In genomic region chr6:52576392-52577021, GRCh38 we compare ENCODE assay signal across 8 cellular contexts. TPM values are rescaled to one million over a fixed set of nuclear protein-coding genes. Genes with fewer than 3 reads are reported as not detected.
DNase-seq lines count a peak whose midpoint lies in the region; ATAC-seq and TF ChIP-seq lines count a peak whose summit lies in the region.

No MANE protein-coding gene starts in this region.

- H3K27ac Mint-ChIP-seq in naive thymus-derived CD4-positive, alpha-beta T cell: peak overlapping the region; percentile 56 to 93 (median 81)

- peak overlapping the region; percentile 86 to 98 (median 96) for H3K4me2 ChIP-seq in BLaER1 treated with 17β-estradiol and CSF1 and Interleukin-3, amounts not matched to agents 10 nM and 100 nM

- POLR2A ChIA-PET in naive thymus-derived CD4-positive, alpha-beta T cell (lab: Charles Lee): interaction anchor here (0.9 to 1.4 kb wide), 2 partner anchors 161 to 187 kb away, joined by 4 to 6 read pairs; no protein-coding TSS in a partner anchor

- peaks cover 60 to 78% (median 62%) of the 10 kb centered on the region in 10 experiments for H3K4me1 ChIP-seq in BLaER1 treated with 17β-estradiol and CSF1 and Interleukin-3, amounts not matched to agents 10 nM and 100 nM
- H3K4me1 ChIP-seq in esophagus muscularis mucosa: peaks cover 51 to 66% (median 61%) of the 10 kb centered on the region in 4 donors
- H3K4me1 ChIP-seq in naive thymus-derived CD4-positive, alpha-beta T cell (ENCODE audit: control insufficient read depth in 2 of 2, insufficient read depth in 2 of 2, low read length in 2 of 2): peaks cover 27 to 34% of the 10 kb centered on the region in 2 donors
- H3K4me1 ChIP-seq in stomach smooth muscle (ENCODE audit: control insufficient read depth, insufficient read depth, low read length): peaks cover 46% of the 10 kb centered on the region

- peaks cover 31 to 51% (median 46%) of the 10 kb centered on the region in 11 experiments; a peak in 21 of 22 replicates for H4K20me1 ChIP-seq in BLaER1 treated with 17β-estradiol and CSF1 and Interleukin-3, amounts not matched to agents 10 nM and 100 nM

- no peaks in the 10 kb centered on the region; a peak in 1 of 22 replicates for H3K27me3 ChIP-seq in BLaER1 treated with 17β-estradiol and CSF1 and Interleukin-3, amounts not matched to agents 10 nM and 100 nM
- H3K27me3 ChIP-seq in esophagus muscularis mucosa (no peaks in the 10 kb centered on the region), stomach smooth muscle (ENCODE audit: control insufficient read depth in 1 of 2, insufficient read depth in 2 of 2, low read length in 2 of 2) (no peaks in the 10 kb centered on the region)
- no peaks in the 10 kb centered on the region for H3K27me3 ChIP-seq in naive thymus-derived CD4-positive, alpha-beta T cell (ENCODE audit: control insufficient read depth in 2 of 2, insufficient read depth in 2 of 2, low read length in 2 of 2)

- no peak for TF ChIP-seq EP300 in esophagus muscularis mucosa (IDR thresholded peaks at IDR 0.05)

- ATAC-seq in GM18907 (IDR thresholded peaks at IDR 0.05; ENCODE audit: unreplicated experiment) (peak; percentile 64), HG03139 (IDR thresholded peaks at IDR 0.05; ENCODE audit: unreplicated experiment) (peak; percentile 65)
- peak; percentile 59 for ATAC-seq in naive thymus-derived CD4-positive, alpha-beta T cell

- intact Hi-C loops in esophagus muscularis mucosa (cut with DNase I): loop anchor here (1.0 to 10.0 kb wide), 3 partner anchors 18 to 292 kb away; partner anchors contain the start of gene MCM3
- intact Hi-C loops in naive thymus-derived CD4-positive, alpha-beta T cell (cut with micrococcal nuclease): loop anchor here (1.0 to 5.0 kb wide), 16 partner anchors 76 to 1218 kb away; partner anchors contain the start of genes EFHC1 (in 2 of the 2), MCM3 (in 2 of the 2), PAQR8 (in 2 of the 2) and FBXO9 (in 1 of the 2)

- H3K9ac ChIP-seq in BLaER1 treated with 17β-estradiol and CSF1 and Interleukin-3, amounts not matched to agents 10 nM and 100 nM: peak overlapping the region; percentile 94 to 99 (median 97)
- peak overlapping the region; percentile 59 to 74 for H3K9ac ChIP-seq in stomach smooth muscle (ENCODE audit: low read length in 2 of 2)

- peak overlapping the region; percentile 47 to 99 (median 97); a peak in 21 of 22 replicates for H3K27ac ChIP-seq in BLaER1 treated with 17β-estradiol and CSF1 and Interleukin-3, amounts not matched to agents 10 nM and 100 nM
- peak overlapping the region; percentile 98 to 100 (median 99) for H3K27ac ChIP-seq in esophagus muscularis mucosa (replicated peaks in 1 of 4)
- peak overlapping the region; percentile 59 for H3K27ac ChIP-seq in naive thymus-derived CD4-positive, alpha-beta T cell (ENCODE audit: low read depth, low read length)
- peak overlapping the region; percentile 55 for H3K27ac ChIP-seq in stomach smooth muscle (ENCODE audit: low read length)

- CTCF ChIA-PET in naive thymus-derived CD4-positive, alpha-beta T cell (lab: Charles Lee): interaction anchor here (0.7 to 2.8 kb wide), 4 partner anchors 176 to 291 kb away, joined by 3 to 7 read pairs (median 4); partner anchors contain the start of gene PAQR8

- peak overlapping the region; percentile 75 to 88 (median 82) for H3K4me3 ChIP-seq in BLaER1 treated with 17β-estradiol and CSF1 and Interleukin-3, amounts not matched to agents 10 nM and 100 nM
- H3K4me3 ChIP-seq in esophagus muscularis mucosa (peak overlapping the region; percentile 88 to 92 (median 90)), stomach smooth muscle (ENCODE audit: low read length in 2 of 2) (peak overlapping the region; percentile 86 to 94)
- H3K4me3 ChIP-seq in naive thymus-derived CD4-positive, alpha-beta T cell (ENCODE audit: low read length): peak overlapping the region; percentile 76

- peaks cover 0 to 4% (median 3%) of the 10 kb centered on the region in 5 donors for H3K36me3 Mint-ChIP-seq in naive thymus-derived CD4-positive, alpha-beta T cell

- H3K4me1 Mint-ChIP-seq in naive thymus-derived CD4-positive, alpha-beta T cell: peaks cover 41 to 67% (median 56%) of the 10 kb centered on the region in 7 donors

- TF ChIP-seq POLR2A in esophagus muscularis mucosa (IDR thresholded peaks at IDR 0.05; ENCODE audit: low read depth): peak; percentile 68

- peak; percentile 47 to 54 (median 54) for TF ChIP-seq CTCF in esophagus muscularis mucosa (IDR thresholded peaks at IDR 0.05)

- peaks cover 0 to 22% (median 0%) of the 10 kb centered on the region in 11 experiments; a peak in 7 of 22 replicates for H3K36me3 ChIP-seq in BLaER1 treated with 17β-estradiol and CSF1 and Interleukin-3, amounts not matched to agents 10 nM and 100 nM
- no peaks in the 10 kb centered on the region for H3K36me3 ChIP-seq in esophagus muscularis mucosa
- peaks cover 0 to 4% (median 0%) of the 10 kb centered on the region in 3 experiments for H3K36me3 ChIP-seq in naive thymus-derived CD4-positive, alpha-beta T cell (ENCODE audit: control insufficient read depth in 2 of 3, insufficient read depth in 3 of 3, low read length in 3 of 3)
- no peaks in the 10 kb centered on the region for H3K36me3 ChIP-seq in stomach smooth muscle (ENCODE audit: control insufficient read depth in 2 of 2, insufficient read depth in 2 of 2, low read length in 2 of 2)

- peak overlapping the region; percentile 82 to 95 (median 88) for H3K4me3 Mint-ChIP-seq in naive thymus-derived CD4-positive, alpha-beta T cell

- H3K27me3 Mint-ChIP-seq in naive thymus-derived CD4-positive, alpha-beta T cell: peaks cover 0 to 17% (median 0%) of the 10 kb centered on the region in 5 donors

- H3K9me3 ChIP-seq in BLaER1 treated with 17β-estradiol and CSF1 and Interleukin-3, amounts not matched to agents 10 nM and 100 nM (replicated peaks in 1 of 11): no peaks in the 10 kb centered on the region; a peak in 1 of 22 replicates
- H3K9me3 ChIP-seq in esophagus muscularis mucosa (no peaks in the 10 kb centered on the region), stomach smooth muscle (ENCODE audit: control insufficient read depth in 2 of 2, low read length in 2 of 2) (no peaks in the 10 kb centered on the region)
- H3K9me3 ChIP-seq in naive thymus-derived CD4-positive, alpha-beta T cell (ENCODE audit: control insufficient read depth in 2 of 3, low read length in 3 of 3): no peaks in the 10 kb centered on the region

- 5% methylated on average over 21 of the region's 51 CpGs for WGBS in esophagus muscularis mucosa

- H3K9me3 Mint-ChIP-seq in naive thymus-derived CD4-positive, alpha-beta T cell: no peaks in the 10 kb centered on the region

- DNase-seq in NOMO-1 (lab: John Stamatoyannopoulos, UW; ENCODE audit: unreplicated experiment in 2 of 2): peak; percentile 51 to 67
- peak; percentile 14 for DNase-seq in activated CD8-positive, alpha-beta memory T cell treated with anti-CD3 and anti-CD28 coated beads, Interleukin-2, amount 50 U/mL, for 1 hour (ENCODE audit: extremely low read depth)
- DNase-seq in esophagus muscularis mucosa (ENCODE audit: extremely low spot score): no peak
- peak in 8 of 9 donors; percentile 14 to 56 (median 45) for DNase-seq in naive thymus-derived CD4-positive, alpha-beta T cell

RNA-seq across cellular contexts. Expression of gene TRAM2, which starts 0.4 kb away (rescaled TPM):
- 10 to 100 TPM; 13.3 to 23.8 (median 18.5) TPM for total RNA-seq in esophagus muscularis mucosa
- total RNA-seq in naive thymus-derived CD4-positive, alpha-beta T cell: 10 to 100 TPM in 4 of 5 experiments, 1 to 10 TPM in 1; 8.9 to 10.9 (median 10.3) TPM
- polyA plus RNA-seq in naive thymus-derived CD4-positive, alpha-beta T cell: 1 to 10 TPM; 3.2 to 4.5 TPM
